20 cellular contexts compared by ENCODE assay signal in genomic region chr6:111541720-111542065, GRCh38. TPM values are rescaled to one million over a fixed set of nuclear protein-coding genes. Genes with fewer than 3 reads are reported as not detected.
A peak's percentile ranks its signal among the peaks of the same experiment; 100 is the strongest.
DNase-seq lines count a peak whose midpoint lies in the region; ATAC-seq and TF ChIP-seq lines count a peak whose summit lies in the region.
"Had no signal": no experiment of that assay in that cellular context is flagged by ENCODE, and none has a peak within 500 bp of the region (broad histone marks: within the 10 kb centered on the region; RNA-seq: fewer than 3 reads in every experiment).

No MANE protein-coding gene starts in this region.

- no peak overlapping the region for H3K4me2 ChIP-seq in SK-N-SH

- H3K4me3 ChIP-seq in SK-N-SH (ENCODE audit: low read depth in 2 of 2, low read length in 1 of 2) (no peak overlapping the region), mesodermal cell (ENCODE audit: extremely low read depth, insufficient read depth, low read length, poor library complexity, severe bottlenecking) (no peak overlapping the region), tibial artery (no peak overlapping the region)
- H3K4me3 ChIP-seq: GM12878 had no signal

- no peaks in the 10 kb centered on the region for H3K9me2 ChIP-seq in SK-N-SH

- no peak overlapping the region for H3K9ac ChIP-seq in SK-N-SH

- no peak for DNase-seq in SK-N-SH
- no peak for DNase-seq in caudate nucleus (lab: John Stamatoyannopoulos, UW)
- DNase-seq in tibial artery: no peak
- no peak for DNase-seq in NCI-H226
- DNase-seq in NCI-H1694 treated with DMSO at 0.1 percent for 48 hours (lab: John Stamatoyannopoulos, UW): no peak
- DNase-seq: BE2C; CD4-positive, alpha-beta T cell; GF-D8; GOT3; KBM-7; MV-4-11; NCI-H510A treated with DMSO at 0.1 percent for 48 hours; OCI-M1; SHP77 treated with DMSO at 0.1 percent for 48 hours had no signal

- H3F3A ChIP-seq in SK-N-SH (replicated peaks; ENCODE audit: insufficient read depth): peaks cover 6% of the 10 kb centered on the region

- CTCF ChIA-PET in SK-N-SH (lab: Yijun Ruan, JAX): interaction anchor here (0.5 to 1.5 kb wide), 5 partner anchors 8 to 103 kb away, joined by 3 read pairs; no protein-coding TSS in a partner anchor

- H3K27ac ChIP-seq in SK-N-SH (ENCODE audit: low read depth in 2 of 2, low read length in 1 of 2) (peak overlapping the region; percentile 20 to 97; a peak in 3 of 4 replicates), caudate nucleus (ENCODE audit: low read depth, low read length) (peak overlapping the region; percentile 46), mesodermal cell (ENCODE audit: low read depth, low read length, severe bottlenecking) (peak overlapping the region; percentile 74), tibial artery (no peak overlapping the region)
- H3K27ac ChIP-seq: 22Rv1 had no signal

- H2AFZ ChIP-seq in SK-N-SH (ENCODE audit: low read depth): no peak overlapping the region

- H3K27me3 ChIP-seq in SK-N-SH (ENCODE audit: insufficient read depth): no peaks in the 10 kb centered on the region
- H3K27me3 ChIP-seq in tibial artery: no peaks in the 10 kb centered on the region
- H3K27me3 ChIP-seq: BE2C had no signal

- 79% methylated on average over 2 of the region's 2 CpGs for WGBS in SK-N-SH (ENCODE audit: low lambda C conversion rate)
- 100% methylated on average over 1 of the region's 2 CpGs; no CpG with 5 or more reads in 1 of the 2 experiments for WGBS in mesodermal cell (ENCODE audit: insufficient coverage in 2 of 2), 2 experiments

- ATAC-seq in SK-N-SH treated with all-trans-retinoic acid at 6 μM for 48 hours: no peak
- no peak for ATAC-seq in GM18498 (IDR thresholded peaks at IDR 0.05; ENCODE audit: unreplicated experiment)
- ATAC-seq: GM12878, HepG2 had no signal

- intact Hi-C loops in tibial artery (cut with DNase I; ENCODE audit: low total_unique reads): no loop called here

- TF ChIP-seq RAD21 in SK-N-SH (IDR thresholded peaks at IDR 0.05; ENCODE audit: low read length): no peak

- H3K36me3 ChIP-seq in SK-N-SH (replicated peaks in 1 of 2; ENCODE audit: control insufficient read depth in 1 of 2, insufficient read depth in 2 of 2, low read length in 1 of 2) (no peaks in the 10 kb centered on the region), mesodermal cell (ENCODE audit: control insufficient read depth, insufficient read depth, low read length) (no peaks in the 10 kb centered on the region), tibial artery (no peaks in the 10 kb centered on the region)
- H3K36me3 ChIP-seq: BE2C had no signal

- no peaks in the 10 kb centered on the region for H3K9me3 ChIP-seq in SK-N-SH
- no peaks in the 10 kb centered on the region for H3K9me3 ChIP-seq in mesodermal cell (ENCODE audit: control insufficient read depth, low read length)
- no peaks in the 10 kb centered on the region for H3K9me3 ChIP-seq in tibial artery
- H3K9me3 ChIP-seq: BE2C had no signal

- POLR2A ChIA-PET in SK-N-SH (lab: Yijun Ruan, JAX): interaction anchor here (0.9 to 1.6 kb wide), 3 partner anchors 9 to 58 kb away, joined by 3 to 8 read pairs (median 3); partner anchors contain the start of gene REV3L

- peaks cover 10 to 25% of the 10 kb centered on the region in 2 experiments; a peak in 3 of 4 replicates for H3K4me1 ChIP-seq in SK-N-SH (ENCODE audit: control insufficient read depth in 1 of 2, insufficient read depth in 2 of 2, low read depth in 1 of 2, low read length in 1 of 2)
- H3K4me1 ChIP-seq in mesodermal cell (ENCODE audit: control insufficient read depth, insufficient read depth, low read length, poor library complexity, severe bottlenecking): peaks cover 20% of the 10 kb centered on the region
- H3K4me1 ChIP-seq in tibial artery: peaks cover 0 to 35% (median 11%) of the 10 kb centered on the region in 4 donors

- H4K20me1 ChIP-seq in SK-N-SH (ENCODE audit: insufficient read depth): no peaks in the 10 kb centered on the region

- TF ChIP-seq CTCF in SK-N-SH (IDR thresholded peaks at IDR 0.05): no peak
- TF ChIP-seq CTCF in tibial artery (IDR thresholded peaks at IDR 0.05): no peak

- no peak for TF ChIP-seq EP300 in SK-N-SH (IDR thresholded peaks at IDR 0.05; ENCODE audit: borderline replicate concordance in 1 of 2, low read depth in 1 of 2, low read length in 1 of 2)

- no peaks in the 10 kb centered on the region for H3K79me2 ChIP-seq in SK-N-SH (ENCODE audit: insufficient read depth)

TF ChIP-seq in SK-N-SH, 30 proteins besides CTCF, POLR2A, EP300 and RAD21 (continues in another document):
- no peak for TF ChIP-seq RXRA (IDR thresholded peaks at IDR 0.05; ENCODE audit: borderline replicate concordance, low read depth)
- no peak for TF ChIP-seq GABPA (IDR thresholded peaks at IDR 0.05; ENCODE audit: low read depth)
- TF ChIP-seq, protein P1, sequence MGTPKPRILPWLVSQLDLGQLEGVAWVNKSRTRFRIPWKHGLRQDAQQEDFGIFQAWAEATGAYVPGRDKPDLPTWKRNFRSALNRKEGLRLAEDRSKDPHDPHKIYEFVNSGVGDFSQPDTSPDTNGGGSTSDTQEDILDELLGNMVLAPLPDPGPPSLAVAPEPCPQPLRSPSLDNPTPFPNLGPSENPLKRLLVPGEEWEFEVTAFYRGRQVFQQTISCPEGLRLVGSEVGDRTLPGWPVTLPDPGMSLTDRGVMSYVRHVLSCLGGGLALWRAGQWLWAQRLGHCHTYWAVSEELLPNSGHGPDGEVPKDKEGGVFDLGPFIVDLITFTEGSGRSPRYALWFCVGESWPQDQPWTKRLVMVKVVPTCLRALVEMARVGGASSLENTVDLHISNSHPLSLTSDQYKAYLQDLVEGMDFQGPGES (IDR thresholded peaks at IDR 0.05; ENCODE audit: low read depth, low read length): no peak
- TF ChIP-seq TEAD4 (IDR thresholded peaks at IDR 0.05; ENCODE audit: borderline replicate concordance, insufficient read depth): no peak
- TF ChIP-seq SIN3A (IDR thresholded peaks at IDR 0.05; ENCODE audit: borderline replicate concordance, low read depth, low read length): no peak
- TF ChIP-seq JUND (IDR thresholded peaks at IDR 0.05): no peak
- TF ChIP-seq MXI1 (IDR thresholded peaks at IDR 0.05; ENCODE audit: low read depth, low read length): no peak
- TF ChIP-seq NFIC (IDR thresholded peaks at IDR 0.05; ENCODE audit: borderline replicate concordance): no peak
- TF ChIP-seq, protein P2, sequence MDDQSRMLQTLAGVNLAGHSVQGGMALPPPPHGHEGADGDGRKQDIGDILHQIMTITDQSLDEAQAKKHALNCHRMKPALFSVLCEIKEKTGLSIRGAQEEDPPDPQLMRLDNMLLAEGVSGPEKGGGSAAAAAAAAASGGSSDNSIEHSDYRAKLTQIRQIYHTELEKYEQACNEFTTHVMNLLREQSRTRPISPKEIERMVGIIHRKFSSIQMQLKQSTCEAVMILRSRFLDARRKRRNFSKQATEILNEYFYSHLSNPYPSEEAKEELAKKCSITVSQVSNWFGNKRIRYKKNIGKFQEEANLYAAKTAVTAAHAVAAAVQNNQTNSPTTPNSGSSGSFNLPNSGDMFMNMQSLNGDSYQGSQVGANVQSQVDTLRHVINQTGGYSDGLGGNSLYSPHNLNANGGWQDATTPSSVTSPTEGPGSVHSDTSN (IDR thresholded peaks at IDR 0.05): no peak
- TF ChIP-seq FOXJ3 (CRISPR knock-in tag; IDR thresholded peaks at IDR 0.05): no peak

TF ChIP-seq in SK-N-SH treated with all-trans-retinoic acid at 6 μM for 48 hours, 23 proteins besides CTCF, POLR2A, EP300 and RAD21:
- TF ChIP-seq ZC3H10 (CRISPR knock-in tag; IDR thresholded peaks at IDR 0.05) (no peak), CSDC2 (CRISPR knock-in tag; IDR thresholded peaks at IDR 0.05) (no peak), GLIS3 (CRISPR knock-in tag; IDR thresholded peaks at IDR 0.05) (no peak), ISL1 (CRISPR knock-in tag; IDR thresholded peaks at IDR 0.05) (no peak), RARB (CRISPR knock-in tag; IDR thresholded peaks at IDR 0.05) (no peak), PPARA (CRISPR knock-in tag; IDR thresholded peaks at IDR 0.05; ENCODE audit: borderline replicate concordance) (no peak)
- TF ChIP-seq, protein P3, sequence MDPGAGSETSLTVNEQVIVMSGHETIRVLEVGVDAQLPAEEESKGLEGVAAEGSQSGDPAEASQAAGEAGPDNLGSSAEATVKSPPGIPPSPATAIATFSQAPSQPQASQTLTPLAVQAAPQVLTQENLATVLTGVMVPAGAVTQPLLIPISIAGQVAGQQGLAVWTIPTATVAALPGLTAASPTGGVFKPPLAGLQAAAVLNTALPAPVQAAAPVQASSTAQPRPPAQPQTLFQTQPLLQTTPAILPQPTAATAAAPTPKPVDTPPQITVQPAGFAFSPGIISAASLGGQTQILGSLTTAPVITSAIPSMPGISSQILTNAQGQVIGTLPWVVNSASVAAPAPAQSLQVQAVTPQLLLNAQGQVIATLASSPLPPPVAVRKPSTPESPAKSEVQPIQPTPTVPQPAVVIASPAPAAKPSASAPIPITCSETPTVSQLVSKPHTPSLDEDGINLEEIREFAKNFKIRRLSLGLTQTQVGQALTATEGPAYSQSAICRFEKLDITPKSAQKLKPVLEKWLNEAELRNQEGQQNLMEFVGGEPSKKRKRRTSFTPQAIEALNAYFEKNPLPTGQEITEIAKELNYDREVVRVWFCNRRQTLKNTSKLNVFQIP (CRISPR knock-in tag; IDR thresholded peaks at IDR 0.05; ENCODE audit: borderline replicate concordance, low read depth): no peak

RNA-seq across cellular contexts. Expression of gene REV3L, which starts 58.7 kb away (rescaled TPM):
- 7.3 and 8.6 TPM in 2 replicates for polyA plus RNA-seq in SK-N-SH (2012; rRNA removed)
- polyA plus RNA-seq in SK-N-SH (2012; cell fraction: cytosol; rRNA removed): 8.9 and 9.8 TPM in 2 replicates
- polyA plus RNA-seq in SK-N-SH (2012; cell fraction: nucleus; rRNA removed): 7.5 and 16.7 TPM in 2 replicates
- 7.4 TPM for polyA plus RNA-seq in mesodermal cell (2013, experiment 1 of 2)
- 7.8 TPM for polyA plus RNA-seq in mesodermal cell (2013, experiment 2 of 2)

Comparison
In these comparisons a context has a peak if more than half of its experiments do, and no peak if none do; other contexts are left out.
1. H3K27ac ChIP-seq: peak in SK-N-SH (2 of 2), caudate nucleus (single experiment) and mesodermal cell (single experiment); none in tibial artery (0 of 2).